Comparison of ENCODE assay signal across 20 cellular contexts in the genomic region with DNA sequence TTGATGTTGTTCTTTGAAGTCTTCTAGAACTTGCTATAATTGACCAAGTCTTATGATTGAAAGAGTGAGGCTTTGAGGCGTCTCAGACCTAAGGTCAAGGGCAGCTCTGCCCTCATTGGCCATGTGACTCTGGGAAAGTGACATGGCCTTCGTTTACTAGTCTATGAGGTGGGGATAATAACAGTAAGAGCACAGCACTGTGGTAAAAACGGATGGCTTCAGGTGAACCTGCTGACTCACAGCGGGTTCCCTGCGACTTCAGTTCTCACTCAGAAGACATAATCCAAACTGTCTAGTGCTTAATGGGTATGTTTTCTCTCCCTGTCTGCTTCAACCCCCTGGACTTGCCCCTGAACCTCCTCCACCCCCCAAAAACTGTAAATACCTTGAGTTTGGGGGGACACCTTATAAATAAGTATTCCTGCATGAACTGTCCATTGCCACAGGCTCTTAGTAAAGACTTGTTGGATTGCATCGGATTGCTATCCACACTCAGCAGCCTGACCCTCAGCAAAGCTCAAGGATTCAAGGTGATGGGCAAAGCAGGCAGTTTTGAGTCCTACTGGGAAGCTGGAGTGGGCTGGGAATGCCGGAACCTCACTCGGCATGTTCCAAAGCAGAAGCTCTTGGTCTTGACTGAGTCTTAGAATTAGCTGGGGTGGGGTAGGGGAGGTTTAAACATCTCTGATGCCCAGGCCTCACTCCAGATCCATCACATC.
DNase-seq lines count a peak whose midpoint lies in the region; ATAC-seq, FAIRE-seq and TF ChIP-seq lines count a peak whose summit lies in the region.
"Had no signal": no experiment of that assay in that cellular context is flagged by ENCODE, and none has a peak within 500 bp of the region (broad histone marks: within the 10 kb centered on the region; RNA-seq: fewer than 3 reads in every experiment).

No MANE protein-coding gene starts in this region.

- TF ChIP-seq EP300 in GM12878 (IDR thresholded peaks at IDR 0.05; ENCODE audit: borderline replicate concordance in 1 of 2, control insufficient read depth in 1 of 2, low read depth in 2 of 2, low read length in 2 of 2) = no peak

- no peak overlapping the region for H2BK15ac ChIP-seq in H9 (ENCODE audit: low read depth, low read length)

- 36% methylated on average over 8 of the region's 8 CpGs for WGBS in GM12878 (ENCODE audit: insufficient coverage, insufficient replicate concordance, low lambda C conversion rate, missing lambda C conversion rate)
- no CpG with 5 or more reads among the region's 8 CpGs for WGBS in trophoblast cell (ENCODE audit: extremely low coverage, insufficient coverage, insufficient read length)
- no CpG with 5 or more reads among the region's 8 CpGs for WGBS in H9 (ENCODE audit: extremely low coverage, insufficient read length, low lambda C conversion rate)

- no peak overlapping the region for H2AFZ ChIP-seq in GM12878 (ENCODE audit: control insufficient read depth, low read depth, low read length)
- H2AFZ ChIP-seq in trophoblast cell (ENCODE audit: insufficient read depth, low read length, poor library complexity) = no peak overlapping the region
- no peak overlapping the region for H2AFZ ChIP-seq in H9 (ENCODE audit: low read length)

- in situ Hi-C loops in GM12878 (cut with MboI) = no loop called here

- H2BK5ac ChIP-seq in trophoblast cell (ENCODE audit: low read depth, low read length, poor library complexity) (peak overlapping the region; percentile 38), H9 (ENCODE audit: insufficient read length, low read length) (no peak overlapping the region)

- no peak overlapping the region for H3K4me3 ChIP-seq in GM12878
- no peak overlapping the region for H3K4me3 ChIP-seq in trophoblast cell (ENCODE audit: low read depth, low read length)

- SMC1A ChIA-PET in GM12878 (lab: Charles Lee; ENCODE audit: uncharacterized antibody, unreplicated experiment) = no interaction called here

- no peak for DNase-seq in activated CD4-positive, CD25-positive, alpha-beta regulatory T cell treated with anti-CD3 and anti-CD28 coated beads, Interleukin-2, amount 50 U/mL, for 72 hours
- DNase-seq in activated naive CD8-positive, alpha-beta T cell treated with anti-CD3 and anti-CD28 coated beads, Interleukin-2, amount 50 U/mL, for 24 hours = no peak
- DNase-seq in activated naive CD8-positive, alpha-beta T cell treated with anti-CD3 and anti-CD28 coated beads for 36 hours = no peak
- no peak for DNase-seq in GM12878 (ENCODE audit: low read depth, low spot score)
- DNase-seq in trophoblast cell = no peak
- no peak for DNase-seq in effector CD4-positive, alpha-beta T cell
- no peak for DNase-seq in H9
- DNase-seq: BE2C, Calu3, NCI-H1048, NCI-H1417, NCI-H1694, NCI-H2029 treated with DMSO at 0.1 percent for 48 hours, NCI-H526 treated with DMSO at 0.1 percent for 48 hours, RPMI8226, SHP77 had no signal

- H3K4ac ChIP-seq in trophoblast cell (ENCODE audit: low read depth, low read length) = no peak overlapping the region
- no peak overlapping the region for H3K4ac ChIP-seq in H9 (ENCODE audit: low read depth, low read length)

- H3K36me3 ChIP-seq in GM12878 (ENCODE audit: control insufficient read depth in 2 of 2, insufficient read depth in 2 of 2, low read length in 1 of 2) = no peaks in the 10 kb centered on the region
- no peaks in the 10 kb centered on the region for H3K36me3 ChIP-seq in trophoblast cell (ENCODE audit: control insufficient read depth in 1 of 2, insufficient read depth in 2 of 2, low read length in 2 of 2)
- H3K36me3 ChIP-seq: BE2C had no signal

- H3K56ac ChIP-seq in H9 (ENCODE audit: insufficient read length, low read depth, low read length) = no peak overlapping the region

- no peaks in the 10 kb centered on the region for H3K23me2 ChIP-seq in H9 (ENCODE audit: insufficient read length, low read depth, low read length, poor library complexity, severe bottlenecking)

- H3K9ac ChIP-seq in GM12878 (ENCODE audit: control insufficient read depth, insufficient read depth, low read length) = no peak overlapping the region
- no peak overlapping the region for H3K9ac ChIP-seq in trophoblast cell (ENCODE audit: low read length)
- H3K9ac ChIP-seq in H9 (ENCODE audit: extremely low read depth, insufficient read length, low read length) = no peak overlapping the region

- no peak overlapping the region for H4K12ac ChIP-seq in trophoblast cell (ENCODE audit: low read depth, low read length)

- H4K5ac ChIP-seq in H9 (ENCODE audit: insufficient read length, low read depth, low read length) = no peak overlapping the region

- H2BK12ac ChIP-seq in trophoblast cell (ENCODE audit: low read length) (peak overlapping the region; percentile 32), H9 (ENCODE audit: insufficient read length, low read depth, low read length) (no peak overlapping the region)

- H3K4me2 ChIP-seq in GM12878 (ENCODE audit: control insufficient read depth, insufficient read depth) (no peak overlapping the region), trophoblast cell (ENCODE audit: low read length) (no peak overlapping the region), H9 (ENCODE audit: insufficient read depth, insufficient read length, low read length) (no peak overlapping the region)

- BruUV-seq in GM12878 (replicated peaks; lab: Mats Ljungman, UMichigan) = no TSS peak

- H3K27ac ChIP-seq in GM12878 (ENCODE audit: control insufficient read depth, insufficient read depth) (no peak overlapping the region; the same call in 1 of the 2 replicates), trophoblast cell (ENCODE audit: low read depth, low read length) (no peak overlapping the region), H9 (ENCODE audit: insufficient read length, low read depth, low read length) (no peak overlapping the region)
- H3K27ac ChIP-seq: 22Rv1, HL-60 had no signal

- FAIRE-seq in GM12878 (lab: Jason Lieb, UNC) = no peak

- RAD21 ChIA-PET in GM12878 (lab: Charles Lee; ENCODE audit: unreplicated experiment) = no interaction called here

- H3K18ac ChIP-seq in trophoblast cell (ENCODE audit: low read length) = no peak overlapping the region
- H3K18ac ChIP-seq in H9 (ENCODE audit: insufficient read length, low read depth, low read length) = no peak overlapping the region

- H3K4me1 Mint-ChIP-seq in activated naive CD8-positive, alpha-beta T cell treated with anti-CD3 and anti-CD28 coated beads, Interleukin-2, amount 50 U/mL, for 24 hours = peaks cover 30% of the 10 kb centered on the region
- peaks cover 24% of the 10 kb centered on the region for H3K4me1 Mint-ChIP-seq in activated naive CD8-positive, alpha-beta T cell treated with anti-CD3 and anti-CD28 coated beads for 36 hours
- H3K4me1 Mint-ChIP-seq in H9 = peaks cover 18 to 40% of the 10 kb centered on the region in 2 experiments

- H3K27ac Mint-ChIP-seq in activated naive CD8-positive, alpha-beta T cell treated with anti-CD3 and anti-CD28 coated beads, Interleukin-2, amount 50 U/mL, for 24 hours = no peak overlapping the region
- H3K27ac Mint-ChIP-seq in activated naive CD8-positive, alpha-beta T cell treated with anti-CD3 and anti-CD28 coated beads for 36 hours = no peak overlapping the region
- no peak overlapping the region; a peak in 1 of 7 replicates for H3K27ac Mint-ChIP-seq in H9

- no peaks in the 10 kb centered on the region for H3K36me3 Mint-ChIP-seq in activated naive CD8-positive, alpha-beta T cell treated with anti-CD3 and anti-CD28 coated beads, Interleukin-2, amount 50 U/mL, for 24 hours (ENCODE audit: low read depth)
- H3K36me3 Mint-ChIP-seq in activated naive CD8-positive, alpha-beta T cell treated with anti-CD3 and anti-CD28 coated beads for 36 hours = no peaks in the 10 kb centered on the region
- no peaks in the 10 kb centered on the region; a peak in 2 of 7 replicates for H3K36me3 Mint-ChIP-seq in H9 (ENCODE audit: insufficient read depth in 1 of 3, low read depth in 3 of 3)

- H3T11ph ChIP-seq in H9 (ENCODE audit: low read length) = no peak overlapping the region

- H3K23ac ChIP-seq in trophoblast cell (ENCODE audit: low read length) (no peak overlapping the region), H9 (ENCODE audit: insufficient read length, low read depth, low read length) (no peak overlapping the region)

- H4K8ac ChIP-seq in trophoblast cell (ENCODE audit: low read depth, low read length) = no peak overlapping the region
- no peak overlapping the region for H4K8ac ChIP-seq in H9 (replicated peaks; ENCODE audit: insufficient read length, low read depth, low read length)

- H3K9me3 ChIP-seq in GM12878 (replicated peaks; ENCODE audit: control insufficient read depth, insufficient read depth, low read length) = no peaks in the 10 kb centered on the region; the same call in 2 of the 3 replicates
- peaks cover 2% of the 10 kb centered on the region for H3K9me3 ChIP-seq in trophoblast cell (ENCODE audit: insufficient read depth, low read depth, low read length)
- no peaks in the 10 kb centered on the region for H3K9me3 ChIP-seq in H9 (ENCODE audit: control insufficient read depth, low read depth, low read length)
- H3K9me3 ChIP-seq: BE2C had no signal

- peak overlapping the region; percentile 28 for H2BK120ac ChIP-seq in trophoblast cell (ENCODE audit: insufficient read depth, low read length, poor library complexity)
- H2BK120ac ChIP-seq in H9 (ENCODE audit: low read depth, low read length, poor library complexity, severe bottlenecking) = no peak overlapping the region

- H3K14ac ChIP-seq in trophoblast cell (ENCODE audit: low read length) = peak overlapping the region; percentile 9
- no peak overlapping the region for H3K14ac ChIP-seq in H9 (ENCODE audit: insufficient read depth, low read length)

- no peak overlapping the region for H3K4me3 Mint-ChIP-seq in activated naive CD8-positive, alpha-beta T cell treated with anti-CD3 and anti-CD28 coated beads, Interleukin-2, amount 50 U/mL, for 24 hours
- H3K4me3 Mint-ChIP-seq in activated naive CD8-positive, alpha-beta T cell treated with anti-CD3 and anti-CD28 coated beads for 36 hours = no peak overlapping the region
- H3K4me3 Mint-ChIP-seq in H9 = no peak overlapping the region
- H3K4me3 Mint-ChIP-seq: CD14-positive monocyte had no signal

- intact Hi-C loops in GM12878 (cut with micrococcal nuclease; ENCODE audit: unreplicated experiment) = no loop called here

- no peaks in the 10 kb centered on the region for H3K9me3 Mint-ChIP-seq in activated naive CD8-positive, alpha-beta T cell treated with anti-CD3 and anti-CD28 coated beads, Interleukin-2, amount 50 U/mL, for 24 hours
- H3K9me3 Mint-ChIP-seq in activated naive CD8-positive, alpha-beta T cell treated with anti-CD3 and anti-CD28 coated beads for 36 hours = no peaks in the 10 kb centered on the region
- H3K9me3 Mint-ChIP-seq in H9 = no peaks in the 10 kb centered on the region; a peak in 2 of 5 replicates

- no peak for TF ChIP-seq RAD21 in GM12878 (IDR thresholded peaks at IDR 0.05; ENCODE audit: insufficient read depth, low read depth, low read length)

- H2AK5ac ChIP-seq in trophoblast cell (ENCODE audit: low read length) = peak overlapping the region; percentile 12
- H2AK5ac ChIP-seq in H9 (ENCODE audit: insufficient read length, low read length) = no peak overlapping the region

- H3K27me3 Mint-ChIP-seq in activated naive CD8-positive, alpha-beta T cell treated with anti-CD3 and anti-CD28 coated beads, Interleukin-2, amount 50 U/mL, for 24 hours = peaks cover 7% of the 10 kb centered on the region
- peaks cover 14% of the 10 kb centered on the region for H3K27me3 Mint-ChIP-seq in activated naive CD8-positive, alpha-beta T cell treated with anti-CD3 and anti-CD28 coated beads for 36 hours
- peaks cover 11% of the 10 kb centered on the region for H3K27me3 Mint-ChIP-seq in H9 (ENCODE audit: low read depth)

- H4K91ac ChIP-seq in trophoblast cell (ENCODE audit: low read depth, low read length) (peak overlapping the region; percentile 38), H9 (ENCODE audit: insufficient read length, low read depth, low read length) (no peak overlapping the region)

- ATAC-seq in activated CD4-positive, CD25-positive, alpha-beta regulatory T cell treated with anti-CD3 and anti-CD28 coated beads, Interleukin-2, amount 50 U/mL, for 24 hours = peak; percentile 44 to 55
- peak; percentile 34 for ATAC-seq in activated naive CD8-positive, alpha-beta T cell treated with anti-CD3 and anti-CD28 coated beads, Interleukin-2, amount 50 U/mL, for 24 hours
- no peak for ATAC-seq in GM12878

- POLR2A ChIA-PET in GM12878 (lab: Charles Lee) = no interaction called here

- CTCF ChIA-PET in GM12878 (lab: Yijun Ruan, JAX) = no interaction called here

- H3K79me1 ChIP-seq in trophoblast cell (ENCODE audit: low read length) (peaks cover 19% of the 10 kb centered on the region), H9 (ENCODE audit: insufficient read depth, low read depth, low read length, poor library complexity, severe bottlenecking) (no peaks in the 10 kb centered on the region)

- no peak for TF ChIP-seq CTCF in GM12878 (IDR thresholded peaks at IDR 0.05 in 2 of 3, conservative IDR thresholded peaks at IDR 0.05 in 1 of 3; ENCODE audit: control insufficient read depth in 2 of 3, extremely low read depth in 1 of 3, insufficient read depth in 1 of 3, low read depth in 3 of 3, low read length in 3 of 3)
- TF ChIP-seq CTCF in H9 (conservative IDR thresholded peaks at IDR 0.05) = no peak

- no peak overlapping the region for H2BK20ac ChIP-seq in H9 (ENCODE audit: low read depth, low read length, poor library complexity, severe bottlenecking)

- TF ChIP-seq POLR2A in GM12878 (IDR thresholded peaks at IDR 0.05; ENCODE audit: low read depth, low read length) = no peak

- H3K79me2 ChIP-seq in GM12878 (ENCODE audit: control insufficient read depth, insufficient read depth, low read length) (no peaks in the 10 kb centered on the region), trophoblast cell (ENCODE audit: control insufficient read depth, insufficient read depth, low read length, poor library complexity) (no peaks in the 10 kb centered on the region), H9 (ENCODE audit: insufficient read depth, low read length) (no peaks in the 10 kb centered on the region)

- H3K4me1 ChIP-seq in GM12878 (ENCODE audit: control insufficient read depth, insufficient read depth, low read length) (peaks cover 58% of the 10 kb centered on the region), trophoblast cell (ENCODE audit: control insufficient read depth in 1 of 2, insufficient read depth in 2 of 2, low read length in 2 of 2) (peaks cover 18 to 31% of the 10 kb centered on the region in 2 experiments), H9 (ENCODE audit: insufficient read depth, low read length) (no peaks in the 10 kb centered on the region; the same call in 1 of the 2 replicates)

- H4K20me1 ChIP-seq in GM12878 (ENCODE audit: control insufficient read depth, insufficient read depth) (no peaks in the 10 kb centered on the region), H9 (ENCODE audit: control insufficient read depth, insufficient read depth, insufficient read length) (no peaks in the 10 kb centered on the region)

- H3K27me3 ChIP-seq in GM12878 (replicated peaks in 1 of 2; ENCODE audit: control insufficient read depth in 2 of 2, insufficient read depth in 2 of 2, low read length in 1 of 2) (no peaks in the 10 kb centered on the region), trophoblast cell (ENCODE audit: insufficient read depth, low read length) (no peaks in the 10 kb centered on the region), H9 (ENCODE audit: insufficient read depth, low read length) (no peaks in the 10 kb centered on the region)
- H3K27me3 ChIP-seq: BE2C had no signal
